Comparison of ENCODE assay signal across 14 cellular contexts in genomic region chr10:60908896-60909295, GRCh38.
"Had no signal": no experiment of that assay in that cellular context is flagged by ENCODE, and none has a peak within 500 bp of the region (broad histone marks: within the 10 kb centered on the region; RNA-seq: fewer than 3 reads in every experiment).

No MANE protein-coding gene starts in this region.

- DNase-seq: activated CD4-positive, alpha-beta T cell treated with anti-CD3 and anti-CD28 coated beads for 4 hours; activated CD8-positive, alpha-beta memory T cell treated with anti-CD3 and anti-CD28 coated beads, Interleukin-2, amount 50 U/mL, for 48 hours; activated CD8-positive, alpha-beta T cell treated with anti-CD3 and anti-CD28 coated beads, Interleukin-2, amount 10 ng/mL, durations not matched to agents 7 days and 5 days; caudate nucleus; cortex of kidney; glutamatergic neuron; islet precursor cell; left lung; stimulated activated CD4-positive, alpha-beta T cell treated with anti-CD3 and anti-CD28 coated beads, Interleukin-4, amount 100 ng/mL, for 1 hour; stimulated activated CD8-positive, alpha-beta memory T cell treated with anti-CD3 and anti-CD28 coated beads, Interleukin-4, amount 100 ng/mL, for 48 hours; stimulated activated naive CD8-positive, alpha-beta T cell treated with anti-CD3 and anti-CD28 coated beads, Interleukin-15, Interleukin-2, amounts not matched to agents 100 U/mL and 50 U/mL, for 24 hours had no signal

- H3K27me3 ChIP-seq: ascending aorta, left lung, neutrophil had no signal

- H3K9me3 ChIP-seq: ascending aorta, neutrophil, thoracic aorta had no signal

- H3K4me3 ChIP-seq: ascending aorta, left lung, thoracic aorta had no signal

- H3K27ac ChIP-seq: left lung, neutrophil, thoracic aorta had no signal

- H3K36me3 ChIP-seq: ascending aorta, left lung, neutrophil, thoracic aorta had no signal

- ATAC-seq: activated CD8-positive, alpha-beta T cell treated with anti-CD3 and anti-CD28 coated beads, Interleukin-2, amount 10 ng/mL, durations not matched to agents 7 days and 5 days; left lung; stimulated activated naive CD8-positive, alpha-beta T cell treated with anti-CD3 and anti-CD28 coated beads, Interleukin-15, Interleukin-2, amounts not matched to agents 100 U/mL and 50 U/mL, for 24 hours had no signal
